8 cellular contexts compared by ENCODE assay signal in the genomic region with DNA sequence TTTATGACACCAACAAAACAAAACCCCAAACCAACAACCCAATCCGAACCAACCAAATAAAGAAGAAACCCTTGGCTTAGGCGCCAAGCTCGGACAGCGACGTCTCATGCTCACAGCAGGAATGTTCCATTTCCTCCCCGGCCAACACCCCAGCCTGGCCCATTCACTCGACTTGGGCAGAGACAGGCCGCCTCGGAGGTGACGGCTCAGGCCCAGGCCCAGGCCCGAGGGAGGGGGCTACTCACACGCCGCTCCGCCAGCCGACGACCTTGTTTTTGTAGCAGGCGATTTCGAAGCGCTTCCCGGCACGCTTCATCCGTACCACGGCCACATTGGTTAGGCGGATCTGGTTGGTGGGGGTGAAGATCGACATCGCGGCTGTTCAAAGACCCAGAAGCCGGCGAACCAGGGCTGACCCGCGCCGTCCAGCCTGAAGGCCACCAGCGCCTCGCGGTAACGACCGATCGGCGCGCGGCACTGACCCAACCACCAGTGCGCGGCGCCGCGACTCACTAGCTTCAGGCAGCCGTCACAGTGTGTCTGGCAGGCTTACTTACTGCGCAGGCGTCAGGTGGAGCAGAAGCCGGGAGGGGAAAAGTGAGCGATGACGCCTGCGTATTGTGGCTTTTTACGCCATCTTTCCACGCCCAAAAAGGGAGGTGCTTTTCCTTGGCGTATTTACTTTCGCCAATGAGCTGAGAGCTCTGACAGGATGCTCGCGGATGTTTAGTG. TPM values are rescaled to one million over a fixed set of nuclear protein-coding genes. Genes with fewer than 3 reads are reported as not detected.
A peak's percentile ranks its signal among the peaks of the same experiment; 100 is the strongest.
DNase-seq lines count a peak whose midpoint lies in the region; ATAC-seq and TF ChIP-seq lines count a peak whose summit lies in the region.
"Not testable (repeated sequence)": the region's sequence is repeated elsewhere in the genome, so short reads cannot be mapped to it uniquely, and the experiment has no call there.

A gene (minus strand): TSS at position 542 of the 732 bp plus-strand sequence. CDS start 169 bp downstream, at position 373.

- H3K27ac Mint-ChIP-seq in CD8-positive, alpha-beta memory T cell, result peak within 1 kb of the TSS; percentile 97 to 100 (median 100)

- peak; percentile 83 to 97 (median 94) for DNase-seq in CD8-positive, alpha-beta memory T cell
- DNase-seq in HS-5 (ENCODE audit: low read depth) (peak; percentile 88), lung (ENCODE audit: low spot score) (peak; percentile 96)
- DNase-seq in NK-92 treated with Interleukin-12 subunit alpha and Interleukin-12 subunit beta, amount 100 ng/mL, for 24 hours (lab: John Stamatoyannopoulos, UW), result peak; percentile 95
- peak; percentile 93 for DNase-seq in activated CD8-positive, alpha-beta memory T cell treated with anti-CD3 and anti-CD28 coated beads for 24 hours
- peak; percentile 85 for DNase-seq in effector CD8-positive, alpha-beta T cell (lab: John Stamatoyannopoulos, UW)
- DNase-seq in stimulated activated CD4-positive, alpha-beta T cell treated with anti-CD3 and anti-CD28 coated beads, TNF-alpha, amount 100 ng/mL, for 4 hours (ENCODE audit: low read depth in 3 of 3), result peak; percentile 63 to 89 (median 85)

- peak within 1 kb of the TSS; percentile 94 to 100 (median 98) for H3K4me3 Mint-ChIP-seq in CD8-positive, alpha-beta memory T cell

- H3K4me1 Mint-ChIP-seq in CD8-positive, alpha-beta memory T cell, result peaks cover 25 to 47% (median 32%) of the 10 kb centered on the region in 3 donors

- H3K4me1 ChIP-seq in CD8-positive, alpha-beta memory T cell (ENCODE audit: insufficient read depth, low read length), result peaks cover 23% of the 10 kb centered on the region
- H3K4me1 ChIP-seq in lung (ENCODE audit: control insufficient read depth in 2 of 2, insufficient read depth in 2 of 2, low read length in 2 of 2), result not testable (repeated sequence)

- CTCF ChIA-PET in CD8-positive, alpha-beta memory T cell (lab: Charles Lee), result interaction anchor here (0.9 to 1.8 kb wide), 3 partner anchors 11 to 881 kb away, joined by 3 to 4 read pairs (median 3); a partner anchor contains a TSS

- POLR2A ChIA-PET in CD8-positive, alpha-beta memory T cell (lab: Charles Lee), result interaction anchor here (0.6 to 1.9 kb wide), 9 partner anchors 43 to 1036 kb away, joined by 3 to 22 read pairs (median 3); a partner anchor contains a TSS

- peak within 1 kb of the TSS; percentile 89 for H3K4me3 ChIP-seq in CD8-positive, alpha-beta memory T cell (ENCODE audit: low read length)
- H3K4me3 ChIP-seq in lung, result peak within 1 kb of the TSS; percentile 83

- H3K27me3 Mint-ChIP-seq in CD8-positive, alpha-beta memory T cell, result not testable (repeated sequence)

- TF ChIP-seq CTCF in lung (IDR thresholded peaks at IDR 0.05; ENCODE audit: control extremely low read depth, extremely low read depth), result not testable (repeated sequence)

- 0 to 1% methylated on average over 58 to 59 of the region's 59 CpGs for WGBS in lung, 2 donors

- peaks cover 18% of the 10 kb centered on the region for H3K36me3 ChIP-seq in CD8-positive, alpha-beta memory T cell (ENCODE audit: insufficient read depth, low read length)
- peaks cover 7 to 16% of the 10 kb centered on the region in 2 donors for H3K36me3 ChIP-seq in lung (ENCODE audit: control insufficient read depth in 2 of 2, insufficient read depth in 2 of 2, low read length in 2 of 2)

- not testable (repeated sequence) for H3K9me3 Mint-ChIP-seq in CD8-positive, alpha-beta memory T cell

- not testable (repeated sequence) for H3K27me3 ChIP-seq in CD8-positive, alpha-beta memory T cell (ENCODE audit: insufficient read depth, low read length, poor library complexity, severe bottlenecking); lung (ENCODE audit: control insufficient read depth, insufficient read depth)

- peaks cover 6 to 66% (median 13%) of the 10 kb centered on the region in 3 donors for H3K36me3 Mint-ChIP-seq in CD8-positive, alpha-beta memory T cell

- H3K27ac ChIP-seq in CD8-positive, alpha-beta memory T cell (ENCODE audit: low read depth, low read length), result peak within 1 kb of the TSS; percentile 98
- peak within 1 kb of the TSS; percentile 98 for H3K27ac ChIP-seq in lung (ENCODE audit: low read depth in 1 of 2, low read length in 1 of 2)

- not testable (repeated sequence) for H3K9me3 ChIP-seq in CD8-positive, alpha-beta memory T cell (ENCODE audit: low read length); lung (ENCODE audit: control insufficient read depth in 2 of 2, insufficient read depth in 1 of 2, low read length in 1 of 2)

- ATAC-seq in GM19468 (IDR thresholded peaks at IDR 0.05; ENCODE audit: extremely low read depth, unreplicated experiment), result peak; percentile 61
- peak; percentile 71 for ATAC-seq in lung (ENCODE audit: insufficient read depth, low FRiP score)

RNA-seq across cellular contexts. Expression of the gene that starts here (rescaled TPM):
- 10 to 100 TPM; 91.6 to 92.0 TPM for total RNA-seq in CD8-positive, alpha-beta memory T cell
- polyA plus RNA-seq in CD8-positive, alpha-beta memory T cell, result 79.5 TPM
- 10 to 100 TPM; 67.5 to 91.9 TPM for total RNA-seq in lung
- 100 to 1,000 TPM; 100 to 108 TPM for polyA plus RNA-seq in lung

Comparison
In these comparisons a context has a peak if more than half of its experiments do, and no peak if none do; other contexts are left out.
1. Peak in every context shown above with its lines: DNase-seq, ATAC-seq, H3K4me3 ChIP-seq and H3K27ac ChIP-seq.